Comparison of ENCODE assay signal across 10 cellular contexts in genomic region chr17:46822388-46822921, GRCh38. TPM values are rescaled to one million over a fixed set of nuclear protein-coding genes. Genes with fewer than 3 reads are reported as not detected.
A peak's percentile ranks its signal among the peaks of the same experiment; 100 is the strongest.
DNase-seq lines count a peak whose midpoint lies in the region; ATAC-seq, FAIRE-seq and TF ChIP-seq lines count a peak whose summit lies in the region.
"Had no signal": no experiment of that assay in that cellular context is flagged by ENCODE, and none has a peak within 500 bp of the region (broad histone marks: within the 10 kb centered on the region; RNA-seq: fewer than 3 reads in every experiment).

No MANE protein-coding gene starts in this region.

- POLR2A ChIA-PET in BJ (lab: Charles Lee) (no interaction called here), HepG2 (lab: Yijun Ruan, JAX) (no interaction called here)

- no peak for TF ChIP-seq POLR2A in HepG2 (IDR thresholded peaks at IDR 0.05; ENCODE audit: insufficient read depth in 1 of 2, low read depth in 2 of 2, low read length in 2 of 2)

- no peaks in the 10 kb centered on the region for H4K20me1 ChIP-seq in HepG2 (ENCODE audit: insufficient read depth, low read length)

- ATAC-seq in HepG2 (peak; percentile 7; the same call in 2 of the 3 replicates), HG03045 (IDR thresholded peaks at IDR 0.05; ENCODE audit: unreplicated experiment) (no peak), HG02642 (IDR thresholded peaks at IDR 0.05; ENCODE audit: poor library complexity, unreplicated experiment) (no peak), GM18520 (IDR thresholded peaks at IDR 0.05; ENCODE audit: unreplicated experiment) (no peak)

- H3K36me3 Mint-ChIP-seq in IgD-negative memory B cell = peaks cover 2% of the 10 kb centered on the region
- H3K36me3 Mint-ChIP-seq in activated T-cell treated with anti-CD3 and anti-CD28 coated beads, Interleukin-2, amount 50 U/mL, for 24 hours (ENCODE audit: low read depth) = no peaks in the 10 kb centered on the region

- H3K4me3 ChIP-seq in BJ (ENCODE audit: low read depth, low read length) (no peak overlapping the region), HepG2 (replicated peaks in 1 of 3; ENCODE audit: insufficient read depth in 1 of 3, low read depth in 2 of 3, low read length in 3 of 3) (no peak overlapping the region)

- CTCF ChIA-PET in BJ (lab: Yijun Ruan, JAX) = interaction anchor here (0.8 to 7.5 kb wide), 7 partner anchors 9 to 97 kb away, joined by 3 to 74 read pairs (median 5); no protein-coding TSS in a partner anchor
- CTCF ChIA-PET in HepG2 (lab: Yijun Ruan, JAX; ENCODE audit: low intra/inter-chr PET ratio, low total read pairs) = no interaction called here

- no peak overlapping the region for H3K9ac ChIP-seq in HepG2 (ENCODE audit: insufficient read depth, low read depth, low read length)

- H3K27me3 Mint-ChIP-seq in IgD-negative memory B cell = peaks cover 55% of the 10 kb centered on the region
- peaks cover 69% of the 10 kb centered on the region for H3K27me3 Mint-ChIP-seq in activated T-cell treated with anti-CD3 and anti-CD28 coated beads, Interleukin-2, amount 50 U/mL, for 24 hours

- no peak overlapping the region for H2AFZ ChIP-seq in HepG2 (ENCODE audit: low read length)

- H3K4me2 ChIP-seq in HepG2 (ENCODE audit: low read depth, low read length) = no peak overlapping the region

- TF ChIP-seq CTCF in BJ (IDR thresholded peaks at IDR 0.05; ENCODE audit: insufficient read depth, low read depth, low read length) (peak; percentile 77), HepG2 (CRISPR knock-in tag; IDR thresholded peaks at IDR 0.05) (peak; percentile 89)

- BruUV-seq in HepG2 (replicated peaks; lab: Mats Ljungman, UMichigan) = no TSS peak

- TF ChIP-seq EP300 in HepG2 (IDR thresholded peaks at IDR 0.05; ENCODE audit: low read depth in 2 of 2, low read length in 2 of 2) (no peak), HepG2 (CRISPR knock-in tag; IDR thresholded peaks at IDR 0.05; ENCODE audit: borderline replicate concordance) (no peak)

- WGBS in HepG2 (ENCODE audit: low lambda C conversion rate) = 57% methylated on average over 26 of the region's 35 CpGs

- TF ChIP-seq RAD21 in HepG2 (CRISPR knock-in tag; IDR thresholded peaks at IDR 0.05) = peak; percentile 62

- no peak for FAIRE-seq in HepG2 (lab: Jason Lieb, UNC)

- peak overlapping the region in 2 of 3 donors; percentile 56 to 78 for H3K27ac Mint-ChIP-seq in IgD-negative memory B cell
- H3K27ac Mint-ChIP-seq in activated T-cell treated with anti-CD3 and anti-CD28 coated beads, Interleukin-2, amount 50 U/mL, for 24 hours = no peak overlapping the region

- DNase-seq in BJ (ENCODE audit: low read depth) = no peak
- peak; percentile 59 for DNase-seq in activated T-cell treated with anti-CD3 and anti-CD28 coated beads, Interleukin-2, amount 50 U/mL, for 24 hours
- no peak for DNase-seq in HepG2 (ENCODE audit: low spot score)
- no peak for DNase-seq in DMS153 treated with DMSO at 0.1 percent for 48 hours (lab: John Stamatoyannopoulos, UW; ENCODE audit: unreplicated experiment)

- H3K79me2 ChIP-seq in HepG2 (ENCODE audit: insufficient read depth, low read length) = no peaks in the 10 kb centered on the region

- H3K4me3 Mint-ChIP-seq in IgD-negative memory B cell = peak overlapping the region in 1 of 4 donors; percentile 17
- no peak overlapping the region for H3K4me3 Mint-ChIP-seq in activated T-cell treated with anti-CD3 and anti-CD28 coated beads, Interleukin-2, amount 50 U/mL, for 24 hours

- in situ Hi-C loops in HepG2 (cut with HindIII; ENCODE audit: extremely low pct_ligation_motif_present, low pct_unique_long_range_greater_than_20kb) = loop anchor here (5.0 kb wide), 1 partner anchor 45 kb away; no protein-coding TSS in a partner anchor

- H3K4me1 Mint-ChIP-seq in IgD-negative memory B cell = peaks cover 9 to 11% (median 10%) of the 10 kb centered on the region in 3 donors
- peaks cover 16% of the 10 kb centered on the region for H3K4me1 Mint-ChIP-seq in activated T-cell treated with anti-CD3 and anti-CD28 coated beads, Interleukin-2, amount 50 U/mL, for 24 hours (ENCODE audit: low read depth)

- H3K36me3 ChIP-seq in BJ (ENCODE audit: control insufficient read depth, insufficient read depth, low read length) = no peaks in the 10 kb centered on the region
- no peaks in the 10 kb centered on the region for H3K36me3 ChIP-seq in HepG2 (replicated peaks in 1 of 2; ENCODE audit: control insufficient read depth in 1 of 2, insufficient read depth in 2 of 2, low read length in 2 of 2)

- no peaks in the 10 kb centered on the region for H3K9me3 Mint-ChIP-seq in IgD-negative memory B cell
- no peaks in the 10 kb centered on the region for H3K9me3 Mint-ChIP-seq in activated T-cell treated with anti-CD3 and anti-CD28 coated beads, Interleukin-2, amount 50 U/mL, for 24 hours

- intact Hi-C loops in HepG2 (cut with micrococcal nuclease; ENCODE audit: unreplicated experiment) = no loop called here

- H3K9me3 ChIP-seq in HepG2 (ENCODE audit: low read length) = no peaks in the 10 kb centered on the region

- peaks cover 35% of the 10 kb centered on the region for H3K4me1 ChIP-seq in HepG2 (ENCODE audit: insufficient read depth, low read length)

- peaks cover 52% of the 10 kb centered on the region for H3K27me3 ChIP-seq in BJ (ENCODE audit: control insufficient read depth, insufficient read depth, low read length)
- H3K27me3 ChIP-seq in HepG2 (ENCODE audit: control insufficient read depth in 1 of 2, insufficient read depth in 2 of 2, low read length in 2 of 2) = peaks cover 14 to 51% of the 10 kb centered on the region in 2 experiments

- no peak overlapping the region for H3K27ac ChIP-seq in HepG2 (ENCODE audit: extremely low read length, insufficient read depth, low read length)

TF ChIP-seq in HepG2, 621 proteins besides CTCF, POLR2A, EP300 and RAD21 (continues in another document):
- TF ChIP-seq DDIT3 (CRISPR knock-in tag; IDR thresholded peaks at IDR 0.05) (no peak), ZNF33B (CRISPR knock-in tag; IDR thresholded peaks at IDR 0.05) (no peak), MXD3 (CRISPR knock-in tag; IDR thresholded peaks at IDR 0.05) (peak; percentile 67; the same call in 1 of the 2 replicates), ZBTB7B (CRISPR knock-in tag; IDR thresholded peaks at IDR 0.05) (no peak)

RNA-seq across cellular contexts. Expression of gene WNT3, which starts 4.0 kb away (rescaled TPM):
- polyA plus RNA-seq in BJ (2011; rRNA removed) (2.8 TPM in 2 replicates), IgD-negative memory B cell (0.14 TPM), HepG2 (2011; rRNA removed) (10.3 and 12.5 TPM in 2 replicates)
- 1.3 and 1.8 TPM in 2 replicates for polyA minus RNA-seq in BJ (2011; rRNA and poly(A)+ RNA removed)
- 6.4 and 8.5 TPM in 2 replicates for total RNA-seq in HepG2 (2016; rRNA removed; fragmentation: Illumina TruSeq; extraction: Trizol)
- total RNA-seq in HepG2 (2016; cell fraction: cytosol; rRNA removed; fragmentation: Illumina TruSeq; extraction: Trizol; ENCODE audit: low read depth) = 0.71 and 1.2 TPM in 2 replicates
- 5.9 and 8.3 TPM in 2 replicates for total RNA-seq in HepG2 (2016; cell fraction: insoluble cytoplasmic fraction; rRNA removed; fragmentation: Illumina TruSeq; extraction: Trizol)
- total RNA-seq in HepG2 (2016; cell fraction: membrane; rRNA removed; fragmentation: Illumina TruSeq; extraction: Trizol) = 4.3 and 4.8 TPM in 2 replicates
- 8.4 and 9.8 TPM in 2 replicates for total RNA-seq in HepG2 (2016; cell fraction: nucleus; rRNA removed; fragmentation: Illumina TruSeq; extraction: Trizol)
- 5.1 and 6.8 TPM in 2 replicates for polyA plus RNA-seq in HepG2 (2011; cell fraction: cytosol; rRNA removed)
- 27.1 and 28.5 TPM in 2 replicates for polyA plus RNA-seq in HepG2 (2011; cell fraction: nucleus; rRNA removed)
- 6.9 and 7.4 TPM in 2 replicates for polyA plus RNA-seq in HepG2 (2012)
- 0.82 and 0.98 TPM in 2 replicates for polyA plus RNA-seq in HepG2 (2016; cell fraction: cytosol; fragmentation: Illumina TruSeq; extraction: Trizol; ENCODE audit: low read depth)
- polyA plus RNA-seq in HepG2 (2016; cell fraction: insoluble cytoplasmic fraction; fragmentation: Illumina TruSeq; extraction: Trizol; ENCODE audit: low read depth) = 6.2 TPM in 2 replicates
- polyA plus RNA-seq in HepG2 (2016; cell fraction: membrane; fragmentation: Illumina TruSeq; extraction: Trizol; ENCODE audit: low read depth) = 2.9 and 3.1 TPM in 2 replicates
- polyA plus RNA-seq in HepG2 (2016; cell fraction: nucleus; fragmentation: Illumina TruSeq; extraction: Trizol; ENCODE audit: insufficient read depth, low read depth) = 27.6 and 28.5 TPM in 2 replicates
- 4.4 and 6.5 TPM in 2 replicates for polyA minus RNA-seq in HepG2 (2011; rRNA and poly(A)+ RNA removed; ENCODE audit: low replicate concordance)
- polyA minus RNA-seq in HepG2 (2011; cell fraction: cytosol; rRNA and poly(A)+ RNA removed) = 2.9 and 3.2 TPM in 2 replicates
- 5.0 and 6.2 TPM in 2 replicates for polyA minus RNA-seq in HepG2 (2011; cell fraction: nucleus; rRNA and poly(A)+ RNA removed)

RNA-seq across cellular contexts. Expression of gene WNT9B, which starts 28.9 kb away (rescaled TPM):
- not detected in 2 replicates for polyA plus RNA-seq in BJ (2011; rRNA removed)
- not detected in 2 replicates for polyA minus RNA-seq in BJ (2011; rRNA and poly(A)+ RNA removed)
- not detected for polyA plus RNA-seq in IgD-negative memory B cell
- total RNA-seq in HepG2 (2016; rRNA removed; fragmentation: Illumina TruSeq; extraction: Trizol) = not detected in 2 replicates
- total RNA-seq in HepG2 (2016; cell fraction: cytosol; rRNA removed; fragmentation: Illumina TruSeq; extraction: Trizol; ENCODE audit: low read depth) = not detected in 2 replicates
- total RNA-seq in HepG2 (2016; cell fraction: insoluble cytoplasmic fraction; rRNA removed; fragmentation: Illumina TruSeq; extraction: Trizol) = not detected in 2 replicates
- total RNA-seq in HepG2 (2016; cell fraction: membrane; rRNA removed; fragmentation: Illumina TruSeq; extraction: Trizol) = not detected in 2 replicates
- total RNA-seq in HepG2 (2016; cell fraction: nucleus; rRNA removed; fragmentation: Illumina TruSeq; extraction: Trizol) = not detected in 2 replicates
- polyA plus RNA-seq in HepG2 (2011; rRNA removed) = not detected in 2 replicates
- 0.03 TPM in 1 of 2 replicates, not detected in the other for polyA plus RNA-seq in HepG2 (2011; cell fraction: cytosol; rRNA removed)
- not detected in 2 replicates for polyA plus RNA-seq in HepG2 (2011; cell fraction: nucleus; rRNA removed)
- polyA plus RNA-seq in HepG2 (2012) = 0.29 TPM in 1 of 2 replicates, not detected in the other
- not detected in 2 replicates for polyA plus RNA-seq in HepG2 (2016; cell fraction: cytosol; fragmentation: Illumina TruSeq; extraction: Trizol; ENCODE audit: low read depth)
- polyA plus RNA-seq in HepG2 (2016; cell fraction: insoluble cytoplasmic fraction; fragmentation: Illumina TruSeq; extraction: Trizol; ENCODE audit: low read depth) = not detected in 2 replicates
- not detected in 2 replicates for polyA plus RNA-seq in HepG2 (2016; cell fraction: membrane; fragmentation: Illumina TruSeq; extraction: Trizol; ENCODE audit: low read depth)
- polyA plus RNA-seq in HepG2 (2016; cell fraction: nucleus; fragmentation: Illumina TruSeq; extraction: Trizol; ENCODE audit: insufficient read depth, low read depth) = not detected in 2 replicates
- not detected in 2 replicates for polyA minus RNA-seq in HepG2 (2011; rRNA and poly(A)+ RNA removed; ENCODE audit: low replicate concordance)
- polyA minus RNA-seq in HepG2 (2011; cell fraction: cytosol; rRNA and poly(A)+ RNA removed) = not detected in 2 replicates
- not detected in 2 replicates for polyA minus RNA-seq in HepG2 (2011; cell fraction: nucleus; rRNA and poly(A)+ RNA removed)
- total RNA-seq: activated CD8-positive, alpha-beta memory T cell treated with anti-CD3 and anti-CD28 coated beads for 36 hours; myocyte had no signal
